In the genomic region with DNA sequence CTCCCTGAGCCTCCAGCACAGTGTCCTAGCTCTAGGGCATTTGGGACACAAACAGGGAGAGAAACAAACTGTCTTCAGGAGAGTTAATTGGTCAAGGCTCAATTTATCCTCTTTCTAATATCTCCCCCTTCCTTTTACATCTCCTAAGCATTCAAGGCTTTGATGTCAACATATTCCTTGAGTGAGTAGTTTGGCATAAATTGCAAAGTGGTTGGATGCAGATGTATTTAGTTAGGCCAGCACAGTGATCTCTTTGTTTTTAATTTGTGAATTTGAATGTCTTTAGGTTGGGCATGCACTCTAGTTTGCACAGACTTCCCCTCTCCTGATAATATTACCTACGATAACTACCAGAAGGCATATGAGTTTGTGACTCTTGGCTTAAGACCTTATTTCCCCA, we compare ENCODE assay signal across 19 cellular contexts. TPM values are rescaled to one million over a fixed set of nuclear protein-coding genes. Genes with fewer than 3 reads are reported as not detected.
"Had no signal": no experiment of that assay in that cellular context is flagged by ENCODE, and none has a peak within 500 bp of the region (broad histone marks: within the 10 kb centered on the region; RNA-seq: fewer than 3 reads in every experiment).

No MANE protein-coding gene starts in this region.

- ATAC-seq: stimulated activated memory B cell treated with anti-CD40 and anti-IgM and Interleukin-4, amounts not matched to agents 10 μg/mL and 1 μg/mL and 100 μg/mL, for 72 hours had no signal

- H3K4me3 ChIP-seq: lower lobe of right lung, mucosa of descending colon, smooth muscle cell, stomach, suprapubic skin, tibial nerve had no signal

- H3K4me2 ChIP-seq: smooth muscle cell had no signal

- DNase-seq: activated CD4-positive, CD25-positive, alpha-beta regulatory T cell; activated effector memory CD4-positive, alpha-beta T cell treated with Interleukin-2 at 50 U/mL for 16 hours; activated naive CD4-positive, alpha-beta T cell treated with anti-CD3 and anti-CD28 coated beads for 36 hours; activated naive CD8-positive, alpha-beta T cell treated with anti-CD3 and anti-CD28 coated beads, Interleukin-2, amount 10 ng/mL, durations not matched to agents 7 days and 5 days; activated T-cell treated with anti-CD3 and anti-CD28 coated beads, Interleukin-2, amount 50 U/mL, for 72 hours; lower lobe of right lung; mesendoderm; mucosa of descending colon; nephron progenitor cell; occipital lobe; stimulated activated CD4-positive, alpha-beta T cell treated with anti-CD3 and anti-CD28 coated beads, Interleukin-15, amount 100 ng/mL, for 24 hours; stomach had no signal

- H3K4me1 ChIP-seq: lower lobe of right lung, stomach, suprapubic skin had no signal

- H3K36me3 ChIP-seq: lower lobe of right lung, stomach, suprapubic skin, tibial nerve had no signal

- H3K9me3 ChIP-seq: lower lobe of right lung, mucosa of descending colon, stomach, suprapubic skin, tibial nerve had no signal

- H3K27ac ChIP-seq: lower lobe of right lung, stomach, suprapubic skin, tibial nerve had no signal

- H3K27me3 ChIP-seq: tibial nerve had no signal

- FAIRE-seq: kidney, urothelium cell line had no signal

RNA-seq across cellular contexts. Expression of a gene that starts 12.5 kb away (rescaled TPM):
- total RNA-seq: activated CD4-positive, alpha-beta memory T cell treated with anti-CD3 and anti-CD28 coated beads for 36 hours; activated T-cell treated with anti-CD3 and anti-CD28 coated beads, Interleukin-2, amount 50 U/mL, for 72 hours had no signal

RNA-seq across cellular contexts. Expression of a gene that starts 33.3 kb away (rescaled TPM):
- total RNA-seq: activated naive CD8-positive, alpha-beta T cell treated with anti-CD3 and anti-CD28 coated beads, Interleukin-2, amount 10 ng/mL, durations not matched to agents 7 days and 5 days had no signal
